In the genomic region with DNA sequence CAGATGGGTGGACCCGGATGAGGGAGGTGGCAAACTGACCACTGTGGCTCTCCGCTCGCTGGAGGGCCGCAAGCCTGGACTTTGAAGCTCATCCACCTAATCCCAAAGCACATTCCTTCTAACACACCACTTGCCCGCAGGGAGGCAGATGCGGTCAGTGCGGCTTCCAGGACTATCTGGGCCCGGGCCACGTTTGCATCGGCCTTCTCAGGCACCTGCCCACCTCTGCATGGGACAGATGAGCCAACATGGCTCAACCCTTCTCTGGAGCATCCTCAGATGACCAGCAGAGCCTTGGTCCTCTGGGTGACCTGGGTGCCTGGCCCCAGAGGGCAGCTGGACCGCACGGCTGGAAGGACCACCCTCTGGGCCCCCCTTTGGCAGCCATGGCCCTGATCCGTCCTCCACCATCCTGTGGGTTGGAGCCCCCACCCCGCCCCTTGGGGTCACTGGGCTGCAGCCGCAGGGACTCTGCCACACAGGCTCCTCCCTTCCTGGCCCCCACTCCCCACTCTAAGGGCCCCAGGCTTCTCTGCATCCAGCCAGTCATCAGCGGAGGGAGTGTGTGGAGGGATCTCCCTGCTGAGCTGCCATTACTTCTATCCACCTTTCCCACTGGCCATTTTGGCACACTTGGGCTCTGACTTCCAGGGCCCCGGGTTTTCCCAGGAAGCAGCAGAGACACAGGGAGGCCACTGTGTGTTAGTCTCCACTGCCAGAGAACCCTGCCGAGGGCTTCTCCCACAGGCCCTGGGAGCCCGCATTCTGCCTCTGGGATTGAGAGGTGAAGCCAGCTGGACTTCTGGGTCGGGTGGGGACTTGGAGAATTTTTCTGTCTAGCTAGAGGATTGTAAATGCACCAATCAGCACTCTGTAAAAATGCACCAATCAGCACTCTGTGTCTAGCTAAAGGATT, we compare ENCODE assay signal across 20 cellular contexts. TPM values are rescaled to one million over a fixed set of nuclear protein-coding genes. Genes with fewer than 3 reads are reported as not detected.
DNase-seq lines count a peak whose midpoint lies in the region; ATAC-seq, FAIRE-seq and TF ChIP-seq lines count a peak whose summit lies in the region.
"Had no signal": no experiment of that assay in that cellular context is flagged by ENCODE, and none has a peak within 500 bp of the region (broad histone marks: within the 10 kb centered on the region; RNA-seq: fewer than 3 reads in every experiment).

No MANE protein-coding gene starts in this region.

- ATAC-seq in Right ventricle myocardium inferior, result no peak
- no peak for ATAC-seq in activated naive CD8-positive, alpha-beta T cell treated with anti-CD3 and anti-CD28 coated beads, Interleukin-2, amount 50 U/mL, for 24 hours
- ATAC-seq in CD8-positive, alpha-beta T cell, result no peak

- H3K4me3 ChIP-seq in kidney (ENCODE audit: low read length in 2 of 2) (no peak overlapping the region), osteoblast (ENCODE audit: insufficient read depth, low read length) (no peak overlapping the region)
- no peak overlapping the region for H3K4me3 ChIP-seq in CD8-positive, alpha-beta T cell (ENCODE audit: low read depth, low read length)
- H3K4me3 ChIP-seq: GM23248 had no signal

- no peaks in the 10 kb centered on the region for H3K9me3 Mint-ChIP-seq in activated naive CD8-positive, alpha-beta T cell treated with anti-CD3 and anti-CD28 coated beads, Interleukin-2, amount 50 U/mL, for 24 hours
- no peaks in the 10 kb centered on the region for H3K9me3 Mint-ChIP-seq in CD8-positive, alpha-beta T cell
- H3K9me3 Mint-ChIP-seq: CD4-positive, alpha-beta T cell had no signal

- H3K27ac Mint-ChIP-seq in activated naive CD8-positive, alpha-beta T cell treated with anti-CD3 and anti-CD28 coated beads, Interleukin-2, amount 50 U/mL, for 24 hours, result no peak overlapping the region
- H3K27ac Mint-ChIP-seq in CD8-positive, alpha-beta T cell, result no peak overlapping the region
- H3K27ac Mint-ChIP-seq: B cell had no signal

- no peak for FAIRE-seq in kidney (lab: Jason Lieb, UNC)
- FAIRE-seq: D721Med, G401.6, GM12891, H54, HTR-8/SVneo had no signal

- H3K4me1 ChIP-seq in kidney (ENCODE audit: control insufficient read depth in 1 of 2, insufficient read depth in 1 of 2, low read depth in 1 of 2, low read length in 2 of 2), result no peaks in the 10 kb centered on the region
- H3K4me1 ChIP-seq in osteoblast (ENCODE audit: insufficient read depth, low read length), result no peaks in the 10 kb centered on the region
- H3K4me1 ChIP-seq in CD8-positive, alpha-beta T cell (ENCODE audit: insufficient read depth, low read length), result no peaks in the 10 kb centered on the region

- no peak for TF ChIP-seq CTCF in kidney (IDR thresholded peaks at IDR 0.05; ENCODE audit: borderline replicate concordance, extremely low read depth, insufficient read depth)
- TF ChIP-seq CTCF in osteoblast (IDR thresholded peaks at IDR 0.05; ENCODE audit: extremely low read depth, low read depth, low read length), result no peak
- no peak for TF ChIP-seq CTCF in CD8-positive, alpha-beta T cell (IDR thresholded peaks at IDR 0.05)

- H3K27ac ChIP-seq in kidney (ENCODE audit: low read depth in 2 of 2, low read length in 2 of 2), result no peak overlapping the region
- H3K27ac ChIP-seq in osteoblast (ENCODE audit: low read depth, low read length), result no peak overlapping the region
- no peak overlapping the region for H3K27ac ChIP-seq in CD8-positive, alpha-beta T cell (ENCODE audit: low read depth, low read length)
- H3K27ac ChIP-seq: GM23248 had no signal

- H3K36me3 ChIP-seq in kidney (ENCODE audit: control insufficient read depth in 1 of 2, insufficient read depth in 2 of 2, low read length in 2 of 2) (no peaks in the 10 kb centered on the region), osteoblast (ENCODE audit: insufficient read depth, low read length) (no peaks in the 10 kb centered on the region)
- H3K36me3 ChIP-seq in CD8-positive, alpha-beta T cell (ENCODE audit: insufficient read depth, low read length), result no peaks in the 10 kb centered on the region

- CTCF ChIA-PET in CD8-positive, alpha-beta T cell (lab: Charles Lee), result interaction anchor here (3.0 kb wide), 1 partner anchor 121 kb away, joined by 11 read pairs; no protein-coding TSS in a partner anchor

- H3K9me3 ChIP-seq in kidney (ENCODE audit: control insufficient read depth in 1 of 2, low read length in 2 of 2) (no peaks in the 10 kb centered on the region), osteoblast (ENCODE audit: low read depth, low read length) (no peaks in the 10 kb centered on the region)
- no peaks in the 10 kb centered on the region for H3K9me3 ChIP-seq in CD8-positive, alpha-beta T cell (ENCODE audit: low read length)

- H3K4me1 Mint-ChIP-seq in activated naive CD8-positive, alpha-beta T cell treated with anti-CD3 and anti-CD28 coated beads, Interleukin-2, amount 50 U/mL, for 24 hours, result peaks cover 9% of the 10 kb centered on the region
- peaks cover 9% of the 10 kb centered on the region for H3K4me1 Mint-ChIP-seq in CD8-positive, alpha-beta T cell (ENCODE audit: low read depth)

- POLR2A ChIA-PET in CD8-positive, alpha-beta T cell (lab: Charles Lee), result no interaction called here

- no peaks in the 10 kb centered on the region for H3K27me3 ChIP-seq in osteoblast (ENCODE audit: insufficient read depth, low read length)
- no peaks in the 10 kb centered on the region for H3K27me3 ChIP-seq in CD8-positive, alpha-beta T cell (ENCODE audit: insufficient read depth, low read length)

- DNase-seq in Right ventricle myocardium inferior (ENCODE audit: missing footprints), result peak; percentile 22
- DNase-seq in cardiac septum (ENCODE audit: low spot score), result no peak
- peak; percentile 56 for DNase-seq in kidney
- peak; percentile 72 for DNase-seq in osteoblast (ENCODE audit: insufficient read length, low spot score, missing footprints)
- no peak for DNase-seq in activated naive CD8-positive, alpha-beta T cell treated with anti-CD3 and anti-CD28 coated beads, Interleukin-2, amount 50 U/mL, for 24 hours
- DNase-seq in NCI-H1048 (lab: John Stamatoyannopoulos, UW), result no peak
- no peak for DNase-seq in CD8-positive, alpha-beta T cell
- DNase-seq: 8988T; C1 segment of cervical spinal cord; CD4-positive, alpha-beta T cell; DMS153; DMS79 treated with DMSO at 0.1 percent for 48 hours; EL; GM23248 had no signal

- intact Hi-C loops in Right ventricle myocardium inferior (cut with DNase I) (no loop called here), cardiac septum (cut with DNase I) (no loop called here), kidney (cut with DNase I) (no loop called here)
- intact Hi-C loops in CD8-positive, alpha-beta T cell (cut with DNase I, micrococcal nuclease), result no loop called here

- no peak overlapping the region for H3K4me2 ChIP-seq in osteoblast (ENCODE audit: insufficient read depth, low read length)

- H2AFZ ChIP-seq in osteoblast (ENCODE audit: low read length), result no peak overlapping the region
- H2AFZ ChIP-seq: GM23248 had no signal

- H4K20me1 ChIP-seq in osteoblast (ENCODE audit: insufficient read depth, low read length), result peaks cover 30% of the 10 kb centered on the region

- no peak overlapping the region for H3K4me3 Mint-ChIP-seq in activated naive CD8-positive, alpha-beta T cell treated with anti-CD3 and anti-CD28 coated beads, Interleukin-2, amount 50 U/mL, for 24 hours
- no peak overlapping the region for H3K4me3 Mint-ChIP-seq in CD8-positive, alpha-beta T cell
- H3K4me3 Mint-ChIP-seq: B cell; CD4-positive, alpha-beta T cell had no signal

- H3K27me3 Mint-ChIP-seq in activated naive CD8-positive, alpha-beta T cell treated with anti-CD3 and anti-CD28 coated beads, Interleukin-2, amount 50 U/mL, for 24 hours, result no peaks in the 10 kb centered on the region
- H3K27me3 Mint-ChIP-seq in CD8-positive, alpha-beta T cell (ENCODE audit: low read depth), result no peaks in the 10 kb centered on the region
- H3K27me3 Mint-ChIP-seq: B cell; CD4-positive, alpha-beta T cell had no signal

- no peak overlapping the region for H3K9ac ChIP-seq in kidney (ENCODE audit: low read length in 2 of 2)
- H3K9ac ChIP-seq: GM23248 had no signal

- H3K36me3 Mint-ChIP-seq in activated naive CD8-positive, alpha-beta T cell treated with anti-CD3 and anti-CD28 coated beads, Interleukin-2, amount 50 U/mL, for 24 hours (ENCODE audit: low read depth), result peaks cover 8% of the 10 kb centered on the region
- peaks cover 20% of the 10 kb centered on the region for H3K36me3 Mint-ChIP-seq in CD8-positive, alpha-beta T cell

- peaks cover 30% of the 10 kb centered on the region for H3K79me2 ChIP-seq in osteoblast (ENCODE audit: insufficient read depth, low read length)

RNA-seq across cellular contexts. Expression of gene HDAC4, which starts 12.3 kb away (rescaled TPM):
- 30.7 TPM for total RNA-seq in Right ventricle myocardium inferior
- 34.4 TPM for total RNA-seq in cardiac septum
- 56.8 TPM for total RNA-seq in kidney
- polyA plus RNA-seq in kidney (ENCODE audit: insufficient read depth, low read depth, low replicate concordance), result 2.2 TPM
- total RNA-seq in osteoblast, result 23.3 and 30.8 TPM in 2 replicates
- 10 to 100 TPM; 28.3 to 35.7 TPM for total RNA-seq in CD8-positive, alpha-beta T cell

Comparison
In these comparisons a context has a peak if more than half of its experiments do, and no peak if none do; other contexts are left out.
1. DNase-seq: peak in Right ventricle myocardium inferior (single experiment), kidney (single experiment) and osteoblast (single experiment); none in cardiac septum (single experiment), activated naive CD8-positive, alpha-beta T cell treated with anti-CD3 and anti-CD28 coated beads, Interleukin-2, amount 50 U/mL, for 24 hours (single experiment), NCI-H1048 (single experiment) and CD8-positive, alpha-beta T cell (0 of 7).